ENCODE assay signal across 8 cellular contexts in genomic region chr11:62645934-62646824, GRCh38. TPM values are rescaled to one million over a fixed set of nuclear protein-coding genes. Genes with fewer than 3 reads are reported as not detected.
A peak's percentile ranks its signal among the peaks of the same experiment; 100 is the strongest.
DNase-seq lines count a peak whose midpoint lies in the region; ATAC-seq, FAIRE-seq and TF ChIP-seq lines count a peak whose summit lies in the region.

Gene GANAB, minus strand, starts transcription at chr11:62646613. Its CDS starts 14 bp downstream, at chr11:62646599.

- TF ChIP-seq POLR2A in H54 (IDR thresholded peaks at IDR 0.05; ENCODE audit: low read depth, low read length) (peak; percentile 90), Raji (IDR thresholded peaks at IDR 0.05; ENCODE audit: insufficient read depth, low read depth, low read length) (peak; percentile 85)

- no peaks in the 10 kb centered on the region for H3K9me3 Mint-ChIP-seq in natural killer cell treated with Interleukin-12 subunit alpha and Interleukin-12 subunit beta and Interleukin-15 and Interleukin-18, amount 100 ng/mL, for 72 hours

- peak within 1 kb of the TSS; percentile 51 for H2AFZ ChIP-seq in Loucy (ENCODE audit: low read length)

- no peaks in the 10 kb centered on the region for H3K36me3 Mint-ChIP-seq in natural killer cell treated with Interleukin-12 subunit alpha and Interleukin-12 subunit beta and Interleukin-15 and Interleukin-18, amount 100 ng/mL, for 72 hours

- H3K4me3 Mint-ChIP-seq in natural killer cell treated with Interleukin-12 subunit alpha and Interleukin-12 subunit beta and Interleukin-15 and Interleukin-18, amount 100 ng/mL, for 72 hours = peak within 1 kb of the TSS; percentile 97

- no peaks in the 10 kb centered on the region for H3K9me3 ChIP-seq in Loucy (ENCODE audit: insufficient read depth, low read depth, low read length)

- no peak for TF ChIP-seq CTCF in Loucy (conservative IDR thresholded peaks at IDR 0.05; ENCODE audit: low read length)

- H3K4me1 ChIP-seq in Loucy (ENCODE audit: insufficient read depth, low read length, poor library complexity, severe bottlenecking) = peaks cover 14% of the 10 kb centered on the region

- H3K36me3 ChIP-seq in Loucy (ENCODE audit: insufficient read depth, low read length) = peaks cover 4% of the 10 kb centered on the region; the same call in 1 of the 2 replicates

- H3K27ac Mint-ChIP-seq in natural killer cell treated with Interleukin-12 subunit alpha and Interleukin-12 subunit beta and Interleukin-15 and Interleukin-18, amount 100 ng/mL, for 72 hours = peak within 1 kb of the TSS; percentile 88 to 97

- H3K4me1 Mint-ChIP-seq in natural killer cell treated with Interleukin-12 subunit alpha and Interleukin-12 subunit beta and Interleukin-15 and Interleukin-18, amount 100 ng/mL, for 72 hours (ENCODE audit: low read depth in 2 of 2) = peaks cover 11 to 20% of the 10 kb centered on the region in 2 donors

- H3K4me3 ChIP-seq in Loucy (ENCODE audit: low read length, poor library complexity, severe bottlenecking) = peak within 1 kb of the TSS; percentile 86

- no peak for FAIRE-seq in H54 (lab: Jason Lieb, UNC)

- ATAC-seq in natural killer cell treated with Interleukin-12 subunit alpha and Interleukin-12 subunit beta and Interleukin-15 and Interleukin-18, amount 100 ng/mL, for 72 hours = peak; percentile 99
- ATAC-seq in stimulated activated naive CD8-positive, alpha-beta T cell treated with anti-CD3 and anti-CD28 coated beads, Interleukin-15, Interleukin-2, amounts not matched to agents 100 U/mL and 50 U/mL, for 24 hours = peak; percentile 98

- peaks cover 23% of the 10 kb centered on the region for H4K20me1 ChIP-seq in Loucy (ENCODE audit: insufficient read depth, low read length, poor library complexity, severe bottlenecking)

- DNase-seq in Daoy (ENCODE audit: low read depth) = peak; percentile 99
- peak; percentile 96 for DNase-seq in H54 (ENCODE audit: insufficient read length, low spot score)
- peak; percentile 99 for DNase-seq in activated T-helper 9 cell treated with anti-CD3 and anti-CD28 coated beads, Interleukin-2, amount 50 U/mL, for 16 hours (ENCODE audit: low read depth)
- DNase-seq in fibroblast of peridontal ligament (ENCODE audit: extremely low read depth) = peak; percentile 95
- DNase-seq in natural killer cell treated with Interleukin-12 subunit alpha and Interleukin-12 subunit beta and Interleukin-15 and Interleukin-18, amount 100 ng/mL, for 72 hours (ENCODE audit: low spot score) = peak; percentile 99
- DNase-seq in stimulated activated naive CD8-positive, alpha-beta T cell treated with anti-CD3 and anti-CD28 coated beads, Interleukin-15, Interleukin-2, amounts not matched to agents 100 U/mL and 50 U/mL, for 24 hours = peak; percentile 100

- peak within 1 kb of the TSS; percentile 94 for H3K9ac ChIP-seq in Loucy (ENCODE audit: low read depth, low read length, poor library complexity, severe bottlenecking)

- H3K9me2 ChIP-seq in Loucy (replicated peaks; ENCODE audit: low read depth, low read length) = no peaks in the 10 kb centered on the region

- H3F3A ChIP-seq in Loucy (ENCODE audit: low read depth) = no peaks in the 10 kb centered on the region

- H3K27me3 ChIP-seq in Loucy (ENCODE audit: insufficient read depth, low read length, poor library complexity, severe bottlenecking) = no peaks in the 10 kb centered on the region

- peak within 1 kb of the TSS; percentile 64 for H3K4me2 ChIP-seq in Loucy (ENCODE audit: low read depth, low read length, poor library complexity, severe bottlenecking)

- no peaks in the 10 kb centered on the region for H3K27me3 Mint-ChIP-seq in natural killer cell treated with Interleukin-12 subunit alpha and Interleukin-12 subunit beta and Interleukin-15 and Interleukin-18, amount 100 ng/mL, for 72 hours

- peaks cover 57% of the 10 kb centered on the region for H3K79me2 ChIP-seq in Loucy (ENCODE audit: insufficient read depth, low read length)

RNA-seq across cellular contexts. Expression of gene GANAB, which starts in this region (rescaled TPM):
- total RNA-seq in Daoy (2014; rRNA removed; shearing (Covaris generic)) = 128 and 165 TPM in 2 replicates
- 100 to 1,000 TPM; 269 to 297 TPM for total RNA-seq in natural killer cell treated with Interleukin-12 subunit alpha and Interleukin-12 subunit beta and Interleukin-15 and Interleukin-18, amount 100 ng/mL, for 72 hours

Comparison
In these comparisons a context has a peak if more than half of its experiments do, and no peak if none do; other contexts are left out.
1. Peak in every context shown above with its lines: DNase-seq, ATAC-seq and H3K4me3 ChIP-seq.